ENCODE assay signal across 8 cellular contexts in genomic region chr1:186375152-186375928, GRCh38. TPM values are rescaled to one million over a fixed set of nuclear protein-coding genes. Genes with fewer than 3 reads are reported as not detected.
DNase-seq lines count a peak whose midpoint lies in the region; ATAC-seq and TF ChIP-seq lines count a peak whose summit lies in the region.

TSS of gene ODR4 (plus strand) at chr1:186375838. CDS start at chr1:186379786, 3,948 bp downstream.
TSS of gene TPR (minus strand) at chr1:186375253. CDS start at chr1:186375028, 225 bp downstream.

- H3K27me3 ChIP-seq in ascending aorta (no peaks in the 10 kb centered on the region), right cardiac atrium (ENCODE audit: control insufficient read depth, insufficient read depth) (no peaks in the 10 kb centered on the region), aorta (ENCODE audit: control insufficient read depth in 1 of 2, insufficient read depth in 2 of 2, low read length in 1 of 2) (no peaks in the 10 kb centered on the region)

- TF ChIP-seq CTCF in ascending aorta (IDR thresholded peaks at IDR 0.05): peak; percentile 90 to 92 (median 91)

- H3K9me3 ChIP-seq in ascending aorta (no peaks in the 10 kb centered on the region), right cardiac atrium (ENCODE audit: control insufficient read depth, low read length) (no peaks in the 10 kb centered on the region), aorta (ENCODE audit: control insufficient read depth, low read length) (no peaks in the 10 kb centered on the region)

- H3K27ac ChIP-seq in ascending aorta: peak within 1 kb of the TSS; percentile 98 to 99
- peak within 1 kb of the TSS; percentile 88 for H3K27ac ChIP-seq in right cardiac atrium (ENCODE audit: low read length)
- peak within 1 kb of the TSS; percentile 69 to 91 for H3K27ac ChIP-seq in aorta (ENCODE audit: low read depth in 1 of 2, low read length in 2 of 2)

- ATAC-seq in HG02938 (IDR thresholded peaks at IDR 0.05; ENCODE audit: unreplicated experiment) (peak; percentile 91), right cardiac atrium (peak; percentile 98), aorta (ENCODE audit: low FRiP score) (peak; percentile 99)

- H3K36me3 ChIP-seq in ascending aorta (peaks cover 14 to 15% of the 10 kb centered on the region in 2 donors), aorta (ENCODE audit: control insufficient read depth in 1 of 2, insufficient read depth in 2 of 2, low read length in 1 of 2) (no peaks in the 10 kb centered on the region)

- peak; percentile 100 for DNase-seq in NCI-H187 (lab: John Stamatoyannopoulos, UW)
- DNase-seq in ascending aorta (ENCODE audit: low spot score in 2 of 2): peak; percentile 94 to 99
- peak; percentile 98 to 99 (median 99) for DNase-seq in right cardiac atrium
- peak; percentile 99 for DNase-seq in putamen (ENCODE audit: low spot score)
- peak; percentile 98 to 99 for DNase-seq in aorta

- TF ChIP-seq POLR2A in GM15510 (IDR thresholded peaks at IDR 0.05; ENCODE audit: borderline replicate concordance, extremely low read depth, insufficient read length): peak; percentile 81

- intact Hi-C loops in T-helper 2 cell treated with Interferon-gamma antibody and Interleukin-4, amounts not matched to agents 100 ng/mL and 5 ng/mL, for 36 hours (cut with micrococcal nuclease): loop anchor here (1.0 to 10.0 kb wide), 9 partner anchors 71 to 1621 kb away; partner anchors contain the start of genes EDEM3, IVNS1ABP, PTGS2 and RNF2
- intact Hi-C loops in ascending aorta (cut with DNase I) (loop anchor here (1.0 to 5.0 kb wide), 3 partner anchors 1058 to 1403 kb away; partner anchors contain the start of genes IVNS1ABP, NIBAN1 and SWT1), right cardiac atrium (cut with DNase I) (no loop called here), aorta (cut with DNase I) (no loop called here)

- under 1% methylated on average over 60 of the region's 60 CpGs for WGBS in right cardiac atrium
- 0% methylated on average over 56 to 60 of the region's 60 CpGs for WGBS in aorta, 2 donors

- peaks cover 6 to 16% of the 10 kb centered on the region in 2 donors for H3K4me1 ChIP-seq in ascending aorta
- no peaks in the 10 kb centered on the region for H3K4me1 ChIP-seq in right cardiac atrium (ENCODE audit: control insufficient read depth, insufficient read depth, low read length)
- peaks cover 0 to 2% of the 10 kb centered on the region in 2 donors for H3K4me1 ChIP-seq in aorta (ENCODE audit: control insufficient read depth in 1 of 2, insufficient read depth in 2 of 2, low read length in 2 of 2)

- peak within 1 kb of the TSS; percentile 74 to 94 for H3K4me3 ChIP-seq in ascending aorta
- H3K4me3 ChIP-seq in right cardiac atrium (ENCODE audit: low read length): peak within 1 kb of the TSS; percentile 87
- peak within 1 kb of the TSS; percentile 59 to 94 for H3K4me3 ChIP-seq in aorta (ENCODE audit: low read length in 2 of 2)

RNA-seq across cellular contexts. Expression of gene ODR4, which starts in this region (rescaled TPM):
- total RNA-seq in T-helper 2 cell treated with Interferon-gamma antibody and Interleukin-4, amounts not matched to agents 100 ng/mL and 5 ng/mL, for 36 hours: 15.0 and 16.8 TPM in 2 replicates
- 5.5 TPM for total RNA-seq in ascending aorta
- total RNA-seq in right cardiac atrium: 10 to 100 TPM; 12.8 to 18.9 (median 15.9) TPM
- polyA plus RNA-seq in right cardiac atrium: 9.9 TPM
- total RNA-seq in aorta: 10 to 100 TPM; 18.2 to 22.6 TPM
- 10 to 100 TPM in 1 of 2 donors, 1 to 10 TPM in 1; 6.0 to 14.9 TPM for polyA plus RNA-seq in aorta

RNA-seq across cellular contexts. Expression of gene TPR, which starts in this region (rescaled TPM):
- 156 and 160 TPM in 2 replicates for total RNA-seq in T-helper 2 cell treated with Interferon-gamma antibody and Interleukin-4, amounts not matched to agents 100 ng/mL and 5 ng/mL, for 36 hours
- 35.7 TPM for total RNA-seq in ascending aorta
- 10 to 100 TPM; 44.7 to 63.6 (median 53.3) TPM for total RNA-seq in right cardiac atrium
- 17.8 TPM for polyA plus RNA-seq in right cardiac atrium
- 100 to 1,000 TPM in 1 of 2 donors, 10 to 100 TPM in 1; 86.2 to 113 TPM for total RNA-seq in aorta
- polyA plus RNA-seq in aorta: 10 to 100 TPM in 1 of 2 donors, 1 to 10 TPM in 1; 7.5 to 29.7 TPM

Comparison
In these comparisons a context has a peak if more than half of its experiments do, and no peak if none do; other contexts are left out.
1. Peak in every context shown above with its lines: DNase-seq, ATAC-seq, H3K4me3 ChIP-seq and H3K27ac ChIP-seq.
2. intact Hi-C loops: an anchor here in T-helper 2 cell treated with Interferon-gamma antibody and Interleukin-4, amounts not matched to agents 100 ng/mL and 5 ng/mL, for 36 hours (1.0 to 10.0 kb wide) and ascending aorta (1.0 to 5.0 kb wide); none called in right cardiac atrium and aorta.